ENCODE assay signal across 12 cellular contexts in genomic region chr11:115500547-115501503, GRCh38. TPM values are rescaled to one million over a fixed set of nuclear protein-coding genes. Genes with fewer than 3 reads are reported as not detected.
A peak's percentile ranks its signal among the peaks of the same experiment; 100 is the strongest.
DNase-seq lines count a peak whose midpoint lies in the region; ATAC-seq, FAIRE-seq and TF ChIP-seq lines count a peak whose summit lies in the region.
"Had no signal": no experiment of that assay in that cellular context is flagged by ENCODE, and none has a peak within 500 bp of the region (broad histone marks: within the 10 kb centered on the region; RNA-seq: fewer than 3 reads in every experiment).

No MANE protein-coding gene starts in this region.

- no peak for TF ChIP-seq EP300 in gastroesophageal sphincter (IDR thresholded peaks at IDR 0.05)

- 74 to 79% methylated on average over 11 to 14 of the region's 14 CpGs for WGBS in gastroesophageal sphincter (ENCODE audit: low coverage in 1 of 2), 2 donors

- H3K9me3 ChIP-seq in gastroesophageal sphincter = no peaks in the 10 kb centered on the region

- peaks cover 0 to 45% (median 5%) of the 10 kb centered on the region in 3 donors for H3K4me1 ChIP-seq in gastroesophageal sphincter

- TF ChIP-seq CTCF in gastroesophageal sphincter (IDR thresholded peaks at IDR 0.05) = no peak

- peaks cover 27% of the 10 kb centered on the region for H3K27me3 ChIP-seq in gastroesophageal sphincter

- peak overlapping the region in 2 of 4 donors; percentile 21 to 24 for H3K27ac ChIP-seq in gastroesophageal sphincter

- peak overlapping the region in 1 of 2 donors; percentile 79 for H3K4me3 ChIP-seq in gastroesophageal sphincter

- DNase-seq in SIG-M5 treated with dmso at 0.1 percent for 504 hours (lab: John Stamatoyannopoulos, UW; ENCODE audit: unreplicated experiment) (peak; percentile 11), SIG-M5 (lab: John Stamatoyannopoulos, UW) (no peak), NOMO-1 treated with DMSO at 0.1 percent for 48 hours (lab: John Stamatoyannopoulos, UW; ENCODE audit: unreplicated experiment) (peak; percentile 61), frontal cortex (ENCODE audit: low spot score in 2 of 2) (peak in 1 of 2 donors; percentile 49), superior temporal gyrus (ENCODE audit: extremely low spot score) (peak; percentile 96), DMS114 treated with DMSO at 0.1 percent for 48 hours (lab: John Stamatoyannopoulos, UW; ENCODE audit: unreplicated experiment) (no peak)
- DNase-seq: kidney, NCI-H1694, right cardiac atrium had no signal

- ATAC-seq in HG02852 (IDR thresholded peaks at IDR 0.05; ENCODE audit: unreplicated experiment) (no peak), gastroesophageal sphincter (no peak)
- ATAC-seq: right cardiac atrium had no signal

- no peak for TF ChIP-seq POLR2A in gastroesophageal sphincter (IDR thresholded peaks at IDR 0.05)

- FAIRE-seq in frontal cortex (lab: Jason Lieb, UNC) = peak; percentile 91
- FAIRE-seq: A204.1, kidney had no signal

- H3K36me3 ChIP-seq in gastroesophageal sphincter = no peaks in the 10 kb centered on the region

RNA-seq across cellular contexts. Expression of gene CADM1, which starts 3.4 kb away (rescaled TPM):
- total RNA-seq in frontal cortex (195 TPM), gastroesophageal sphincter (10 to 100 TPM; 10.4 to 23.5 (median 17.1) TPM)

Comparison
In these comparisons a context has a peak if more than half of its experiments do, and no peak if none do; other contexts are left out.
1. DNase-seq: peak in SIG-M5 treated with dmso at 0.1 percent for 504 hours (single experiment), NOMO-1 treated with DMSO at 0.1 percent for 48 hours (single experiment) and superior temporal gyrus (single experiment); none in SIG-M5 (single experiment) and DMS114 treated with DMSO at 0.1 percent for 48 hours (single experiment).